Comparison of ENCODE assay signal across 2 cellular contexts in the genomic region with DNA sequence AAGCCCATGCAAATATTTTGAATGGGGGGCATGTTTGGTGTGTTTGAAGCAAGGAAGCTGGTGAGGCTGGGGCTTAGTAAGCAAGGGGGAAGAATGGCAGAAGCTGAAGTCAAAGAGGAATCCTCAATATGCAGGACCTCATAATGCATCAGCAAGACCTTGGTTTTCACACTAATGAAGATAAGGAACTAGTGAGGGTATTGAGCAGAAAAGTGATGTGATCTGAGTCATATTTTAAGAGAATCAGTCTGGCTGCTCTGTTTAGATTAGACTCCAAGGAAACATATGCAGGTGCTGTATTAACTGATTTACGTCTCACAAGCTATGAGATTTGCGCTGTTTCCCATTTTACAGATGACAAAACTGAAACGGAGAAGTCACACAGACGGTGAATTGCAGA.
TF ChIP-seq lines count a peak whose summit lies in the region.

No MANE protein-coding gene starts in this region.

TF ChIP-seq in IMR-90, 13 proteins besides CTCF, POLR2A, EP300 and RAD21:
- no peak for TF ChIP-seq CHD1 (IDR thresholded peaks at IDR 0.05; ENCODE audit: low read depth, low read length)
- TF ChIP-seq MAZ (IDR thresholded peaks at IDR 0.05; ENCODE audit: borderline replicate concordance, low read depth, low read length), result no peak
- no peak for TF ChIP-seq RCOR1 (IDR thresholded peaks at IDR 0.05; ENCODE audit: insufficient replicate concordance, low read length)
- no peak for TF ChIP-seq MXI1 (IDR thresholded peaks at IDR 0.05; ENCODE audit: borderline replicate concordance, low read depth, low read length)
- 0 out of 2 replicates have a peak, but pooled peaks have one; percentile 19 for TF ChIP-seq FOS (IDR thresholded peaks at IDR 0.05; ENCODE audit: low read depth, low read length)
- TF ChIP-seq RFX5 (IDR thresholded peaks at IDR 0.05; ENCODE audit: low read depth, low read length), result no peak
- TF ChIP-seq, protein P1, sequence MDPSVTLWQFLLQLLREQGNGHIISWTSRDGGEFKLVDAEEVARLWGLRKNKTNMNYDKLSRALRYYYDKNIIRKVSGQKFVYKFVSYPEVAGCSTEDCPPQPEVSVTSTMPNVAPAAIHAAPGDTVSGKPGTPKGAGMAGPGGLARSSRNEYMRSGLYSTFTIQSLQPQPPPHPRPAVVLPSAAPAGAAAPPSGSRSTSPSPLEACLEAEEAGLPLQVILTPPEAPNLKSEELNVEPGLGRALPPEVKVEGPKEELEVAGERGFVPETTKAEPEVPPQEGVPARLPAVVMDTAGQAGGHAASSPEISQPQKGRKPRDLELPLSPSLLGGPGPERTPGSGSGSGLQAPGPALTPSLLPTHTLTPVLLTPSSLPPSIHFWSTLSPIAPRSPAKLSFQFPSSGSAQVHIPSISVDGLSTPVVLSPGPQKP (IDR thresholded peaks at IDR 0.05; ENCODE audit: borderline replicate concordance, low read depth, low read length), result no peak
- TF ChIP-seq, protein P2, sequence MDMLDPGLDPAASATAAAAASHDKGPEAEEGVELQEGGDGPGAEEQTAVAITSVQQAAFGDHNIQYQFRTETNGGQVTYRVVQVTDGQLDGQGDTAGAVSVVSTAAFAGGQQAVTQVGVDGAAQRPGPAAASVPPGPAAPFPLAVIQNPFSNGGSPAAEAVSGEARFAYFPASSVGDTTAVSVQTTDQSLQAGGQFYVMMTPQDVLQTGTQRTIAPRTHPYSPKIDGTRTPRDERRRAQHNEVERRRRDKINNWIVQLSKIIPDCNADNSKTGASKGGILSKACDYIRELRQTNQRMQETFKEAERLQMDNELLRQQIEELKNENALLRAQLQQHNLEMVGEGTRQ (IDR thresholded peaks at IDR 0.05; ENCODE audit: low read depth, low read length), result no peak
- no peak for TF ChIP-seq NFE2L2 (IDR thresholded peaks at IDR 0.05; ENCODE audit: low read depth, low read length)

TF ChIP-seq in endothelial cell of umbilical vein, 7 proteins besides CTCF, POLR2A, EP300 and RAD21:
- TF ChIP-seq EZH2 (IDR thresholded peaks at IDR 0.05; ENCODE audit: borderline replicate concordance, low read depth, low read length, severe bottlenecking) (no peak), MYC (IDR thresholded peaks at IDR 0.05; ENCODE audit: low read depth, low read length) (no peak), POLR2AphosphoS5 (IDR thresholded peaks at IDR 0.05; ENCODE audit: insufficient read depth, low read depth, low read length) (no peak), FOS (IDR thresholded peaks at IDR 0.05; ENCODE audit: borderline replicate concordance, insufficient read depth, low read length) (no peak), JUN (IDR thresholded peaks at IDR 0.05; ENCODE audit: borderline replicate concordance, insufficient read depth, insufficient read length, low read depth) (no peak), GATA2 (IDR thresholded peaks at IDR 0.05; ENCODE audit: insufficient read depth, insufficient read length, low read depth, low read length) (no peak)
- TF ChIP-seq, protein P3, sequence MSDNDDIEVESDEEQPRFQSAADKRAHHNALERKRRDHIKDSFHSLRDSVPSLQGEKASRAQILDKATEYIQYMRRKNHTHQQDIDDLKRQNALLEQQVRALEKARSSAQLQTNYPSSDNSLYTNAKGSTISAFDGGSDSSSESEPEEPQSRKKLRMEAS (IDR thresholded peaks at IDR 0.05; ENCODE audit: insufficient read depth, insufficient read length), result no peak
